Comparison of ENCODE assay signal across 8 cellular contexts in genomic region chr17:38352245-38353083, GRCh38. TPM values are rescaled to one million over a fixed set of nuclear protein-coding genes. Genes with fewer than 3 reads are reported as not detected.
A peak's percentile ranks its signal among the peaks of the same experiment; 100 is the strongest.
DNase-seq lines count a peak whose midpoint lies in the region; ATAC-seq and TF ChIP-seq lines count a peak whose summit lies in the region.

No MANE protein-coding gene starts in this region.

- H3K9ac ChIP-seq in rectal smooth muscle tissue (ENCODE audit: low read length) = peak overlapping the region; percentile 57

- ATAC-seq in GM21381 (IDR thresholded peaks at IDR 0.05; ENCODE audit: unreplicated experiment) (peak; percentile 18), HG03175 (IDR thresholded peaks at IDR 0.05; ENCODE audit: unreplicated experiment) (no peak)
- ATAC-seq in activated naive CD8-positive, alpha-beta T cell treated with anti-CD3 and anti-CD28 coated beads, Interleukin-2, amount 50 U/mL, for 24 hours = no peak

- peaks cover 4 to 9% of the 10 kb centered on the region in 2 donors for H3K36me3 Mint-ChIP-seq in CD14-positive monocyte
- H3K36me3 Mint-ChIP-seq in activated naive CD8-positive, alpha-beta T cell treated with anti-CD3 and anti-CD28 coated beads, Interleukin-2, amount 50 U/mL, for 24 hours (ENCODE audit: low read depth) = no peaks in the 10 kb centered on the region

- peak overlapping the region in 3 of 7 donors; percentile 37 to 50 (median 40) for H3K27ac Mint-ChIP-seq in CD14-positive monocyte
- H3K27ac Mint-ChIP-seq in activated naive CD8-positive, alpha-beta T cell treated with anti-CD3 and anti-CD28 coated beads, Interleukin-2, amount 50 U/mL, for 24 hours = peak overlapping the region; percentile 12

- peaks cover 38% of the 10 kb centered on the region for H3K4me1 Mint-ChIP-seq in CD14-positive monocyte
- H3K4me1 Mint-ChIP-seq in activated naive CD8-positive, alpha-beta T cell treated with anti-CD3 and anti-CD28 coated beads, Interleukin-2, amount 50 U/mL, for 24 hours = peaks cover 50% of the 10 kb centered on the region

- intact Hi-C loops in CD14-positive monocyte (cut with micrococcal nuclease) = no loop called here

- peak overlapping the region; percentile 60 for H3K4me3 ChIP-seq in rectal smooth muscle tissue (ENCODE audit: low read length)

- H3K36me3 ChIP-seq in rectal smooth muscle tissue (ENCODE audit: control insufficient read depth, insufficient read depth, low read length) = no peaks in the 10 kb centered on the region

- no peak for TF ChIP-seq CTCF in CD14-positive monocyte (IDR thresholded peaks at IDR 0.05)

- H3K27me3 ChIP-seq in rectal smooth muscle tissue (ENCODE audit: control insufficient read depth, insufficient read depth, low read length) = no peaks in the 10 kb centered on the region

- H3K9me3 Mint-ChIP-seq in CD14-positive monocyte = no peaks in the 10 kb centered on the region
- H3K9me3 Mint-ChIP-seq in activated naive CD8-positive, alpha-beta T cell treated with anti-CD3 and anti-CD28 coated beads, Interleukin-2, amount 50 U/mL, for 24 hours = no peaks in the 10 kb centered on the region

- H3K4me1 ChIP-seq in rectal smooth muscle tissue (ENCODE audit: control insufficient read depth, insufficient read depth, low read length) = peaks cover 15% of the 10 kb centered on the region

- peak overlapping the region; percentile 90 for H3K4me3 Mint-ChIP-seq in CD14-positive monocyte
- H3K4me3 Mint-ChIP-seq in activated naive CD8-positive, alpha-beta T cell treated with anti-CD3 and anti-CD28 coated beads, Interleukin-2, amount 50 U/mL, for 24 hours = peak overlapping the region; percentile 79

- peak overlapping the region; percentile 67 for H3K27ac ChIP-seq in rectal smooth muscle tissue (ENCODE audit: low read depth, low read length)

- peaks cover 0 to 3% (median 2%) of the 10 kb centered on the region in 3 donors for H3K27me3 Mint-ChIP-seq in CD14-positive monocyte (ENCODE audit: low read depth in 3 of 3)
- no peaks in the 10 kb centered on the region for H3K27me3 Mint-ChIP-seq in activated naive CD8-positive, alpha-beta T cell treated with anti-CD3 and anti-CD28 coated beads, Interleukin-2, amount 50 U/mL, for 24 hours

- DNase-seq in CD14-positive monocyte (ENCODE audit: low spot score) (no peak), NCI-H774 (lab: John Stamatoyannopoulos, UW) (peak; percentile 9), hepatic stellate cell (ENCODE audit: low spot score) (peak; percentile 44)
- DNase-seq in activated naive CD8-positive, alpha-beta T cell treated with anti-CD3 and anti-CD28 coated beads, Interleukin-2, amount 50 U/mL, for 24 hours = peak; percentile 27
- no peak for DNase-seq in stimulated activated naive CD4-positive, alpha-beta T cell treated with Interleukin-2 at 50 U/mL for 16 hours (lab: John Stamatoyannopoulos, UW)

RNA-seq across cellular contexts. Expression of gene SOCS7, which starts 0.8 kb away (rescaled TPM):
- under 1 TPM; 0.14 to 0.15 TPM for polyA plus RNA-seq in CD14-positive monocyte

RNA-seq across cellular contexts. Expression of gene GPR179, which starts 8.7 kb away (rescaled TPM):
- not detected for polyA plus RNA-seq in CD14-positive monocyte

RNA-seq across cellular contexts. Expression of gene MRPL45, which starts 55.5 kb away (rescaled TPM):
- polyA plus RNA-seq in CD14-positive monocyte = 10 to 100 TPM; 19.8 to 20.8 TPM

Comparison
In these comparisons a context has a peak if more than half of its experiments do, and no peak if none do; other contexts are left out.
1. DNase-seq: peak in NCI-H774 (single experiment), activated naive CD8-positive, alpha-beta T cell treated with anti-CD3 and anti-CD28 coated beads, Interleukin-2, amount 50 U/mL, for 24 hours (single experiment) and hepatic stellate cell (single experiment); none in CD14-positive monocyte (single experiment) and stimulated activated naive CD4-positive, alpha-beta T cell treated with Interleukin-2 at 50 U/mL for 16 hours (single experiment).